In genomic region chr17:44436336-44436735, GRCh38 we compare ENCODE assay signal across 20 cellular contexts. TPM values are rescaled to one million over a fixed set of nuclear protein-coding genes. Genes with fewer than 3 reads are reported as not detected.
"Had no signal": no experiment of that assay in that cellular context is flagged by ENCODE, and none has a peak within 500 bp of the region (broad histone marks: within the 10 kb centered on the region; RNA-seq: fewer than 3 reads in every experiment).

No MANE protein-coding gene starts in this region.

- H3K4me3 Mint-ChIP-seq: activated naive CD4-positive, alpha-beta T cell treated with anti-CD3 and anti-CD28 coated beads, Interleukin-2, amount 10 ng/mL, durations not matched to agents 7 days and 5 days; activated naive CD8-positive, alpha-beta T cell treated with anti-CD3 and anti-CD28 coated beads, Interleukin-2, amount 10 ng/mL, durations not matched to agents 7 days and 5 days; brain had no signal

- H3K27me3 Mint-ChIP-seq: activated naive CD4-positive, alpha-beta T cell treated with anti-CD3 and anti-CD28 coated beads, Interleukin-2, amount 10 ng/mL, durations not matched to agents 7 days and 5 days; activated naive CD8-positive, alpha-beta T cell treated with anti-CD3 and anti-CD28 coated beads, Interleukin-2, amount 10 ng/mL, durations not matched to agents 7 days and 5 days; brain had no signal

- H3K27ac Mint-ChIP-seq: activated naive CD4-positive, alpha-beta T cell treated with anti-CD3 and anti-CD28 coated beads, Interleukin-2, amount 10 ng/mL, durations not matched to agents 7 days and 5 days; activated naive CD8-positive, alpha-beta T cell treated with anti-CD3 and anti-CD28 coated beads, Interleukin-2, amount 10 ng/mL, durations not matched to agents 7 days and 5 days had no signal

- DNase-seq: activated CD4-positive, alpha-beta T cell treated with anti-CD3 and anti-CD28 coated beads for 48 hours; activated CD4-positive, alpha-beta T cell treated with anti-CD3 and anti-CD28 coated beads, Interleukin-2, amount 50 U/mL, for 48 hours; activated CD8-positive, alpha-beta memory T cell treated with anti-CD3 and anti-CD28 coated beads for 24 hours; activated gamma-delta T cell; activated naive CD4-positive, alpha-beta T cell treated with anti-CD3 and anti-CD28 coated beads, Interleukin-2, amount 10 ng/mL, durations not matched to agents 7 days and 5 days; activated naive CD8-positive, alpha-beta T cell treated with anti-CD3 and anti-CD28 coated beads, Interleukin-2, amount 10 ng/mL, durations not matched to agents 7 days and 5 days; activated T-cell treated with anti-CD3 and anti-CD28 coated beads, Interleukin-2, amount 50 U/mL, for 1 hour; caudate nucleus; foreskin fibroblast; heart right ventricle; kidney glomerular epithelial cell; mucosa of descending colon; nucleus accumbens; stimulated activated CD4-positive, alpha-beta T cell treated with anti-CD3 and anti-CD28 coated beads, Interleukin-2, amount 100 ng/mL, for 48 hours; stimulated activated naive CD4-positive, alpha-beta T cell treated with Interleukin-2 at 50 U/mL for 16 hours had no signal

- H3K9me3 Mint-ChIP-seq: activated naive CD4-positive, alpha-beta T cell treated with anti-CD3 and anti-CD28 coated beads, Interleukin-2, amount 10 ng/mL, durations not matched to agents 7 days and 5 days; activated naive CD8-positive, alpha-beta T cell treated with anti-CD3 and anti-CD28 coated beads, Interleukin-2, amount 10 ng/mL, durations not matched to agents 7 days and 5 days; brain had no signal

- ATAC-seq: activated CD4-positive, CD25-positive, alpha-beta regulatory T cell treated with anti-CD3 and anti-CD28 coated beads, Interleukin-2, amount 50 U/mL, for 24 hours; esophagus mucosa; heart right ventricle; left lobe of liver; mucosa of descending colon had no signal

RNA-seq across cellular contexts. Expression of gene ITGA2B, which starts 46.9 kb away (rescaled TPM):
- total RNA-seq: ascending aorta had no signal
